Comparison of ENCODE assay signal across 18 cellular contexts in the genomic region with DNA sequence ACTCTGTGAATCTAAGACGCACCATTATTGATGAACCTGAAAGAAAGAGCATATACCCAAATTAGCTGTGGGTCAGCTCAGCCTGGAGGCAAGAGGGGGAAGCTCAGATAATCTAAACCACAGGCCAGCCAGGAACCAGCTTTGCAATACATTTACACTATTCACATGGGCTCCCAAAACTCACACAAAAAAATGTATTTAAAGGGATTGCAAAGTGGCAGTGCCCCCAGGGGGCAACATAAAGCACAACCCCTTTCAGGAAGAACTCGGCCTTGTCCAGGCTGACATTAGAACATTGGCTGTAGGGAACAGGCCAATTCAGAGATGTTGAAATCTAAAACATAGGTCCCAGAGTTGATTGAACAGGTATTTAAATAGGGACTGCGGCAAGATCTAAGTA. TPM values are rescaled to one million over a fixed set of nuclear protein-coding genes. Genes with fewer than 3 reads are reported as not detected.
DNase-seq lines count a peak whose midpoint lies in the region; ATAC-seq and TF ChIP-seq lines count a peak whose summit lies in the region.
"Had no signal": no experiment of that assay in that cellular context is flagged by ENCODE, and none has a peak within 500 bp of the region (broad histone marks: within the 10 kb centered on the region; RNA-seq: fewer than 3 reads in every experiment).

No MANE protein-coding gene starts in this region.

- DNase-seq in activated T-cell treated with anti-CD3 and anti-CD28 coated beads, Interleukin-2, amount 50 U/mL, for 4 hours = no peak
- no peak for DNase-seq in activated T-cell treated with anti-CD3 and anti-CD28 coated beads, Interleukin-2, amount 50 U/mL, for 48 hours
- DNase-seq in osteocyte (ENCODE audit: extremely low spot score, unreplicated experiment) (peak; percentile 44), esophagus squamous epithelium (lab: John Stamatoyannopoulos, UW) (no peak), foreskin keratinocyte (no peak)
- DNase-seq: activated gamma-delta T cell; DMS153; effector CD4-positive, alpha-beta T cell; NCI-H2107; psoas muscle; trophoblast cell had no signal

- no peak; the same call in 1 of the 2 replicates for TF ChIP-seq CTCF in Loucy (conservative IDR thresholded peaks at IDR 0.05; ENCODE audit: low read length)
- TF ChIP-seq CTCF in brain (conservative IDR thresholded peaks at IDR 0.05) = no peak
- no peak for TF ChIP-seq CTCF in osteocyte (IDR thresholded peaks at IDR 0.05)
- TF ChIP-seq CTCF in esophagus squamous epithelium (IDR thresholded peaks at IDR 0.05) = no peak
- TF ChIP-seq CTCF in foreskin keratinocyte (conservative IDR thresholded peaks at IDR 0.05) = no peak

- H3K27me3 ChIP-seq in Loucy (ENCODE audit: insufficient read depth, low read length, poor library complexity, severe bottlenecking) = no peaks in the 10 kb centered on the region
- H3K27me3 ChIP-seq in esophagus squamous epithelium = peaks cover 0 to 34% (median 0%) of the 10 kb centered on the region in 4 donors
- peaks cover 25% of the 10 kb centered on the region for H3K27me3 ChIP-seq in foreskin keratinocyte
- H3K27me3 ChIP-seq: body of pancreas had no signal

- H3K27ac Mint-ChIP-seq in brain (peak overlapping the region in 3 of 5 experiments; percentile 22 to 73 (median 60)), osteocyte (ENCODE audit: unreplicated experiment) (no peak overlapping the region)

- TF ChIP-seq POLR2A in esophagus squamous epithelium (IDR thresholded peaks at IDR 0.05) = no peak

- no peak overlapping the region for H3K9ac ChIP-seq in Loucy (ENCODE audit: low read depth, low read length, poor library complexity, severe bottlenecking)

- H3K4me3 ChIP-seq in Loucy (ENCODE audit: low read length, poor library complexity, severe bottlenecking) (no peak overlapping the region), esophagus squamous epithelium (no peak overlapping the region)
- H3K4me3 ChIP-seq: body of pancreas had no signal

- no peaks in the 10 kb centered on the region for H3K9me2 ChIP-seq in Loucy (replicated peaks; ENCODE audit: low read depth, low read length)

- peak overlapping the region; percentile 87 for H3K4me2 ChIP-seq in Loucy (ENCODE audit: low read depth, low read length, poor library complexity, severe bottlenecking)

- H2AFZ ChIP-seq in Loucy (ENCODE audit: low read length) = no peak overlapping the region

- H3K79me2 ChIP-seq in Loucy (ENCODE audit: insufficient read depth, low read length) = no peaks in the 10 kb centered on the region

- intact Hi-C loops in esophagus squamous epithelium (cut with DNase I) = no loop called here

- H3F3A ChIP-seq in Loucy (ENCODE audit: low read depth) = no peaks in the 10 kb centered on the region

- ATAC-seq in activated T-cell treated with anti-CD3 and anti-CD28 coated beads, Interleukin-2, amount 50 U/mL, for 4 hours = no peak
- ATAC-seq in foreskin keratinocyte = no peak
- no peak for ATAC-seq in HG03354 (IDR thresholded peaks at IDR 0.05; ENCODE audit: poor library complexity, severe bottlenecking, unreplicated experiment)
- ATAC-seq: activated CD4-positive, CD25-positive, alpha-beta regulatory T cell treated with anti-CD3 and anti-CD28 coated beads, Interleukin-2, amount 50 U/mL, for 24 hours had no signal

- no peaks in the 10 kb centered on the region for H4K20me1 ChIP-seq in Loucy (ENCODE audit: insufficient read depth, low read length, poor library complexity, severe bottlenecking)

- no peaks in the 10 kb centered on the region for H3K36me3 Mint-ChIP-seq in activated T-cell treated with anti-CD3 and anti-CD28 coated beads, Interleukin-2, amount 50 U/mL, for 4 hours (ENCODE audit: insufficient read depth)
- H3K36me3 Mint-ChIP-seq in brain = no peaks in the 10 kb centered on the region
- H3K36me3 Mint-ChIP-seq in osteocyte (ENCODE audit: unreplicated experiment) = no peaks in the 10 kb centered on the region

- H3K27me3 Mint-ChIP-seq in activated T-cell treated with anti-CD3 and anti-CD28 coated beads, Interleukin-2, amount 50 U/mL, for 4 hours (ENCODE audit: low read depth) = no peaks in the 10 kb centered on the region
- peaks cover 7% of the 10 kb centered on the region for H3K27me3 Mint-ChIP-seq in brain
- H3K27me3 Mint-ChIP-seq in osteocyte (ENCODE audit: unreplicated experiment) = no peaks in the 10 kb centered on the region

- H3K9me3 ChIP-seq in Loucy (ENCODE audit: insufficient read depth, low read depth, low read length) (no peaks in the 10 kb centered on the region), esophagus squamous epithelium (no peaks in the 10 kb centered on the region)
- H3K9me3 ChIP-seq: body of pancreas, psoas muscle had no signal

- WGBS in esophagus squamous epithelium, 2 donors = 79 to 82% methylated on average over 3 of the region's 3 CpGs

- H3K36me3 ChIP-seq in Loucy (ENCODE audit: insufficient read depth, low read length) (no peaks in the 10 kb centered on the region), esophagus squamous epithelium (no peaks in the 10 kb centered on the region)

- H3K4me1 Mint-ChIP-seq in activated T-cell treated with anti-CD3 and anti-CD28 coated beads, Interleukin-2, amount 50 U/mL, for 4 hours (ENCODE audit: low read depth) = peaks cover 25% of the 10 kb centered on the region
- H3K4me1 Mint-ChIP-seq in brain (peaks cover 43% of the 10 kb centered on the region), osteocyte (ENCODE audit: unreplicated experiment) (peaks cover 24% of the 10 kb centered on the region)

- H3K9me3 Mint-ChIP-seq in activated T-cell treated with anti-CD3 and anti-CD28 coated beads, Interleukin-2, amount 50 U/mL, for 4 hours = peaks cover 10% of the 10 kb centered on the region
- H3K9me3 Mint-ChIP-seq in brain = peaks cover 0 to 8% (median 0%) of the 10 kb centered on the region in 5 experiments
- no peaks in the 10 kb centered on the region for H3K9me3 Mint-ChIP-seq in osteocyte (ENCODE audit: unreplicated experiment)

- H3K27ac ChIP-seq in esophagus squamous epithelium = no peak overlapping the region
- no peak overlapping the region for H3K27ac ChIP-seq in foreskin keratinocyte

- H3K4me3 Mint-ChIP-seq in activated T-cell treated with anti-CD3 and anti-CD28 coated beads, Interleukin-2, amount 50 U/mL, for 4 hours = peak overlapping the region; percentile 54
- H3K4me3 Mint-ChIP-seq in brain (peak overlapping the region in 4 of 5 experiments; percentile 65 to 75 (median 68)), osteocyte (ENCODE audit: unreplicated experiment) (no peak overlapping the region)

- H3K4me1 ChIP-seq in Loucy (ENCODE audit: insufficient read depth, low read length, poor library complexity, severe bottlenecking) = peaks cover 17% of the 10 kb centered on the region
- peaks cover 12 to 26% (median 15%) of the 10 kb centered on the region in 3 donors for H3K4me1 ChIP-seq in esophagus squamous epithelium
- no peaks in the 10 kb centered on the region for H3K4me1 ChIP-seq in foreskin keratinocyte

RNA-seq across cellular contexts. Expression of gene PROZ, which starts 3.2 kb away (rescaled TPM):
- not detected for total RNA-seq in activated T-cell treated with anti-CD3 and anti-CD28 coated beads, Interleukin-2, amount 50 U/mL, for 4 hours
- polyA plus RNA-seq in brain (ENCODE audit: insufficient read depth, low read depth, low replicate concordance) = not detected
- not detected in 2 replicates for total RNA-seq in osteocyte
- total RNA-seq in esophagus squamous epithelium = not detected
- total RNA-seq in foreskin keratinocyte = not detected in 2 replicates
- not detected in 2 replicates for polyA plus RNA-seq in foreskin keratinocyte
- total RNA-seq: body of pancreas, psoas muscle had no signal
- polyA plus RNA-seq: AG04450, psoas muscle had no signal

RNA-seq across cellular contexts. Expression of gene F10, which starts 32.6 kb away (rescaled TPM):
- total RNA-seq in activated T-cell treated with anti-CD3 and anti-CD28 coated beads, Interleukin-2, amount 50 U/mL, for 4 hours = not detected
- polyA plus RNA-seq in brain (ENCODE audit: insufficient read depth, low read depth, low replicate concordance) (0.46 TPM), foreskin keratinocyte (not detected in 2 replicates)
- total RNA-seq in osteocyte (1.8 and 2.0 TPM in 2 replicates), esophagus squamous epithelium (10 to 100 TPM in 1 of 4 donors, 1 to 10 TPM in 2, under 1 TPM in 1; 0.61 to 21.6 (median 4.5) TPM), foreskin keratinocyte (not detected in 2 replicates)
- total RNA-seq: mononuclear cell had no signal

RNA-seq across cellular contexts. Expression of gene F7, which starts 49.6 kb away (rescaled TPM):
- under 1 TPM; 0.14 to 0.42 (median 0.38) TPM for total RNA-seq in activated T-cell treated with anti-CD3 and anti-CD28 coated beads, Interleukin-2, amount 50 U/mL, for 4 hours
- polyA plus RNA-seq in brain (ENCODE audit: insufficient read depth, low read depth, low replicate concordance) (0.25 TPM), foreskin keratinocyte (not detected in 2 replicates)
- total RNA-seq in osteocyte (not detected in 2 replicates), esophagus squamous epithelium (not detected), foreskin keratinocyte (not detected in 2 replicates)
- total RNA-seq: body of pancreas had no signal

RNA-seq across cellular contexts. Expression of gene PCID2, which starts 53.3 kb away (rescaled TPM):
- total RNA-seq in activated T-cell treated with anti-CD3 and anti-CD28 coated beads, Interleukin-2, amount 50 U/mL, for 4 hours = 10 to 100 TPM; 63.3 to 68.1 (median 66.9) TPM
- polyA plus RNA-seq in brain (ENCODE audit: insufficient read depth, low read depth, low replicate concordance) (24.2 TPM), foreskin keratinocyte (29.1 and 32.9 TPM in 2 replicates)
- total RNA-seq in osteocyte (47.9 and 48.1 TPM in 2 replicates), esophagus squamous epithelium (10 to 100 TPM; 21.0 to 47.9 (median 33.6) TPM), foreskin keratinocyte (40.4 and 41.7 TPM in 2 replicates)

RNA-seq across cellular contexts. Expression of gene CUL4A, which starts 54.2 kb away (rescaled TPM):
- total RNA-seq in activated T-cell treated with anti-CD3 and anti-CD28 coated beads, Interleukin-2, amount 50 U/mL, for 4 hours = 10 to 100 TPM; 85.5 to 89.8 (median 87.8) TPM
- polyA plus RNA-seq in brain (ENCODE audit: insufficient read depth, low read depth, low replicate concordance) (31.7 TPM), foreskin keratinocyte (27.3 and 31.9 TPM in 2 replicates)
- total RNA-seq in osteocyte (76.7 and 77.3 TPM in 2 replicates), esophagus squamous epithelium (100 to 1,000 TPM in 1 of 4 donors, 10 to 100 TPM in 3; 55.8 to 110 (median 76.8) TPM), foreskin keratinocyte (65.1 and 66.5 TPM in 2 replicates)
